32 cellular contexts compared by ENCODE assay signal in the genomic region with DNA sequence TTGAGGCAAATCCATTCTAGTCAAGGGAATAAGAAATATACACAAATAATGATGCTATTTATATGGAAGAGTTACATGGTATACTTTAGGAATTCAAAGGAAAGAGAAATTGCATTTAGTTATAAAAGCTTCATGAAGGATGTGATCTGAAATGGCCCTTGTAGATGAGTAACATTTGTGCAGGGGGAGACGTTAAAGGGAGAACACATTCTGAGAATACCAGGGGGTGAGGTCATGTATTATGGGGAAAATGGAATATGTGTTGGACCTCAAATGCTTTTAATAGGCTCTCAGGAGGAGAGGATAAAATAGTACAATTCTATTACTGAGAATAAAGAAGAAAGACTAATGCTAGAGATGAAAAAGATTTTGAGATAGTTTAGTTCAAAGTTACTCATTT.
"Had no signal": no experiment of that assay in that cellular context is flagged by ENCODE, and none has a peak within 500 bp of the region (broad histone marks: within the 10 kb centered on the region; RNA-seq: fewer than 3 reads in every experiment).

No MANE protein-coding gene starts in this region.

- H3K36me3 Mint-ChIP-seq: mesothelial cell of epicardium; natural killer cell treated with Interleukin-12 subunit alpha and Interleukin-12 subunit beta and Interleukin-15 and Interleukin-18, amount 100 ng/mL, for 72 hours; neural progenitor cell; stimulated activated effector memory CD8-positive, alpha-beta T cell treated with anti-CD3 and anti-CD28 coated beads, Interleukin-12 subunit alpha, Interleukin-12 subunit beta, amount 100 ng/mL, for 72 hours; type B pancreatic cell had no signal

- H3K27ac Mint-ChIP-seq: dendritic cell treated with granulocyte-macrophage colony-stimulating factor and Interleukin-4, amounts not matched to agents 40 ng/mL and 50 ng/mL, for 4 days; endodermal cell; memory B cell; mesothelial cell of epicardium; naive B cell; natural killer cell treated with Interleukin-12 subunit alpha and Interleukin-12 subunit beta and Interleukin-15 and Interleukin-18, amount 100 ng/mL, for 72 hours; neural progenitor cell; stimulated activated effector memory CD8-positive, alpha-beta T cell treated with anti-CD3 and anti-CD28 coated beads, Interleukin-12 subunit alpha, Interleukin-12 subunit beta, amount 100 ng/mL, for 72 hours; type B pancreatic cell had no signal

- H3K4me1 Mint-ChIP-seq: central memory CD8-positive, alpha-beta T cell; memory B cell; stimulated activated effector memory CD8-positive, alpha-beta T cell treated with anti-CD3 and anti-CD28 coated beads, Interleukin-12 subunit alpha, Interleukin-12 subunit beta, amount 100 ng/mL, for 72 hours had no signal

- H3K27me3 Mint-ChIP-seq: central memory CD8-positive, alpha-beta T cell; dendritic cell treated with granulocyte-macrophage colony-stimulating factor and Interleukin-4, amounts not matched to agents 40 ng/mL and 50 ng/mL, for 4 days; memory B cell; naive B cell; natural killer cell treated with Interleukin-12 subunit alpha and Interleukin-12 subunit beta and Interleukin-15 and Interleukin-18, amount 100 ng/mL, for 72 hours; type B pancreatic cell had no signal

- H3K4me3 ChIP-seq: colonic mucosa, gastroesophageal sphincter, heart right ventricle, lung, mucosa of descending colon, neural progenitor cell, prostate gland, right atrium auricular region, skin epidermis, stomach, testis, tibial artery had no signal

- H3K9me3 Mint-ChIP-seq: central memory CD8-positive, alpha-beta T cell; dendritic cell treated with granulocyte-macrophage colony-stimulating factor and Interleukin-4, amounts not matched to agents 40 ng/mL and 50 ng/mL, for 4 days; endodermal cell; memory B cell; mesothelial cell of epicardium; naive B cell; natural killer cell treated with Interleukin-12 subunit alpha and Interleukin-12 subunit beta and Interleukin-15 and Interleukin-18, amount 100 ng/mL, for 72 hours; neural progenitor cell; stimulated activated effector memory CD8-positive, alpha-beta T cell treated with anti-CD3 and anti-CD28 coated beads, Interleukin-12 subunit alpha, Interleukin-12 subunit beta, amount 100 ng/mL, for 72 hours; type B pancreatic cell had no signal

- H3K27ac ChIP-seq: colonic mucosa, epithelial cell of prostate, foreskin keratinocyte, gastroesophageal sphincter, heart right ventricle, neural progenitor cell, prostate gland, right atrium auricular region, skin epidermis, stomach, testis, tibial artery had no signal

- H3K4me3 Mint-ChIP-seq: central memory CD8-positive, alpha-beta T cell; dendritic cell treated with granulocyte-macrophage colony-stimulating factor and Interleukin-4, amounts not matched to agents 40 ng/mL and 50 ng/mL, for 4 days; endodermal cell; memory B cell; mesothelial cell of epicardium; naive B cell; natural killer cell treated with Interleukin-12 subunit alpha and Interleukin-12 subunit beta and Interleukin-15 and Interleukin-18, amount 100 ng/mL, for 72 hours; neural progenitor cell; stimulated activated effector memory CD8-positive, alpha-beta T cell treated with anti-CD3 and anti-CD28 coated beads, Interleukin-12 subunit alpha, Interleukin-12 subunit beta, amount 100 ng/mL, for 72 hours; type B pancreatic cell had no signal

- DNase-seq: colonic mucosa; effector CD8-positive, alpha-beta T cell; endodermal cell; foreskin keratinocyte; glutamatergic neuron; heart right ventricle; hippocampal formation; islet precursor cell; mucosa of descending colon; naive B cell; nucleus accumbens; stimulated activated CD4-positive, alpha-beta T cell treated with anti-CD3 and anti-CD28 coated beads, Interleukin-12 subunit alpha, Interleukin-12 subunit beta, amount 100 ng/mL, for 4 hours; stimulated activated CD4-positive, alpha-beta T cell treated with anti-CD3 and anti-CD28 coated beads, Interleukin-1b, Interleukin-23, amount 100 ng/mL, for 48 hours; stimulated activated CD4-positive, alpha-beta T cell treated with anti-CD3 and anti-CD28 coated beads, Interleukin-4, amount 100 ng/mL, for 24 hours; stimulated activated naive CD4-positive, alpha-beta T cell treated with Interleukin-2 at 50 U/mL for 16 hours; stomach; testis; tibial artery had no signal
